1 cellular context compared by ENCODE assay signal in the genomic region with DNA sequence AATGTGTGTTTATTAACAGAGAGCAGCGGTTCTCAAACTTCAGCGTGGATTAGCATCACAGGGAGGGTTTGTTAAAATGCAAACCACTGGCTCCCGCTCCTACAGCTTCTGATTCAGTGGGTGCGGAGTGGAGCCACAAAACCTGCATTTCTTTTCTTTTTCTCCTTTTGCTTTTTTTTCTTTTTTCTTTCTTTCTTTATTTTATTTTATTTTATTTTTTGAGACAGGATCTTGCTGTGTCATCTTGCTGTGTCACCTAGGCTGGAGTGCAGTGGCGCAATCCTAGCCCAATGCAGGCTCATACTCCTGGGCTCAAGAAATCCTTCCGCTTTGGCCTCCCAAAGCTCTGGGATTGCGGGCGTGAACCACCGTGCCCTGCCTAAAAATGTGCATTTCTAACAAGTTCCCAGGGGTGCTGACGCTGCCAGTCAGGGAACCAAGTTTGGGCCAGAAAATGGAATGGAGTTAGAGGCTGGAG.
TF ChIP-seq lines count a peak whose summit lies in the region.

No MANE protein-coding gene starts in this region.

TF ChIP-seq in K562, 482 proteins besides CTCF, POLR2A, EP300 and RAD21 (continued from another document):
- TF ChIP-seq, protein P1, sequence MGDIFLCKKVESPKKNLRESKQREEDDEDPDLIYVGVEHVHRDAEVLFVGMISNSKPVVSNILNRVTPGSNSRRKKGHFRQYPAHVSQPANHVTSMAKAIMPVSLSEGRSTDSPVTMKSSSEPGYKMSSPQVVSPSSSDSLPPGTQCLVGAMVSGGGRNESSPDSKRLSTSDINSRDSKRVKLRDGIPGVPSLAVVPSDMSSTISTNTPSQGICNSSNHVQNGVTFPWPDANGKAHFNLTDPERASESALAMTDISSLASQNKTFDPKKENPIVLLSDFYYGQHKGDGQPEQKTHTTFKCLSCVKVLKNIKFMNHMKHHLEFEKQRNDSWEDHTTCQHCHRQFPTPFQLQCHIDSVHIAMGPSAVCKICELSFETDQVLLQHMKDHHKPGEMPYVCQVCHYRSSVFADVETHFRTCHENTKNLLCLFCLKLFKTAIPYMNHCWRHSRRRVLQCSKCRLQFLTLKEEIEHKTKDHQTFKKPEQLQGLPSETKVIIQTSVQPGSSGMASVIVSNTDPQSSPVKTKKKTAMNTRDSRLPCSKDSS (IDR thresholded peaks at IDR 0.05; ENCODE audit: low read depth, partially characterized antibody): no peak
- TF ChIP-seq STAT5B (CRISPR knock-in tag; IDR thresholded peaks at IDR 0.05) (no peak), ZNF445 (CRISPR knock-in tag; IDR thresholded peaks at IDR 0.05; ENCODE audit: low read depth) (no peak), SMAD4 (CRISPR knock-in tag; conservative IDR thresholded peaks at IDR 0.05) (peak; percentile 25; the same call in 1 of the 2 replicates), PRDM10 (IDR thresholded peaks at IDR 0.05; ENCODE audit: partially characterized antibody) (peak; percentile 83), GABPA (tag; conservative IDR thresholded peaks at IDR 0.05; ENCODE audit: low read depth) (0 out of 2 replicates have a peak, but pooled peaks have one; percentile 23), GABPB2 (CRISPR knock-in tag; conservative IDR thresholded peaks at IDR 0.05) (no peak), ADNP (tag; IDR thresholded peaks at IDR 0.05) (no peak), MAFK (IDR thresholded peaks at IDR 0.05; ENCODE audit: low read length) (peak; percentile 85), HDAC2 (IDR thresholded peaks at IDR 0.05) (peak; percentile 45; the same call in 1 of the 2 replicates), NFATC3 (IDR thresholded peaks at IDR 0.05) (no peak), C11orf30 (IDR thresholded peaks at IDR 0.05; ENCODE audit: low read depth) (peak; percentile 99), POLR2AphosphoS5 (IDR thresholded peaks at IDR 0.05; ENCODE audit: control insufficient read depth, insufficient read depth, low read depth, low read length) (no peak), BCL6 (CRISPR knock-in tag; IDR thresholded peaks at IDR 0.05) (no peak), ATF7 (IDR thresholded peaks at IDR 0.05) (peak; percentile 39; the same call in 1 of the 2 replicates), FOXJ3 (CRISPR knock-in tag; IDR thresholded peaks at IDR 0.05) (no peak), SNRNP70 (optimal IDR thresholded peaks at IDR 0.05; ENCODE audit: low read depth, low read length) (no peak), CREM (IDR thresholded peaks at IDR 0.05; ENCODE audit: low read depth) (0 out of 2 replicates have a peak, but pooled peaks have one; percentile 12), PRPF4 (IDR thresholded peaks at IDR 0.05; ENCODE audit: insufficient read depth, low read depth, low read length, poor library complexity, severe bottlenecking) (no peak), ZNF77 (CRISPR knock-in tag; IDR thresholded peaks at IDR 0.05) (no peak), STAT5A (IDR thresholded peaks at IDR 0.05; ENCODE audit: borderline replicate concordance, low read length) (no peak), SMARCE1 (IDR thresholded peaks at IDR 0.05) (peak; percentile 91), BRCA1 (IDR thresholded peaks at IDR 0.05) (no peak), BRCA1 (CRISPR knock-in tag; IDR thresholded peaks at IDR 0.05) (no peak), RHOXF2B (CRISPR knock-in tag; conservative IDR thresholded peaks at IDR 0.05) (no peak), NBN (IDR thresholded peaks at IDR 0.05; ENCODE audit: low read depth) (0 out of 2 replicates have a peak, but pooled peaks have one; percentile 44), NCOA1 (IDR thresholded peaks at IDR 0.05; ENCODE audit: low read depth) (peak; percentile 31; the same call in 1 of the 2 replicates), BACH1 (tag; IDR thresholded peaks at IDR 0.05) (peak; percentile 90), TEAD4 (IDR thresholded peaks at IDR 0.05; ENCODE audit: low read length) (peak; percentile 33; the same call in 1 of the 2 replicates), TEAD4 (CRISPR knock-in tag; IDR thresholded peaks at IDR 0.05; ENCODE audit: borderline replicate concordance) (no peak), SMARCA4 (IDR thresholded peaks at IDR 0.05) (peak; percentile 95), HNRNPK (IDR thresholded peaks at IDR 0.05; ENCODE audit: low read depth, low read length, poor library complexity, severe bottlenecking) (no peak), CEBPB (tag; IDR thresholded peaks at IDR 0.05) (peak; percentile 99), ZNF586 (CRISPR knock-in tag; conservative IDR thresholded peaks at IDR 0.05) (no peak), MECOM (CRISPR knock-in tag; IDR thresholded peaks at IDR 0.05) (no peak), JUND (IDR thresholded peaks at IDR 0.05; ENCODE audit: borderline replicate concordance, low read depth, low read length) (peak; percentile 67), JUND (tag; IDR thresholded peaks at IDR 0.05; ENCODE audit: borderline replicate concordance, low read depth, low read length) (no peak; the same call in 2 of the 3 replicates), UBTF (IDR thresholded peaks at IDR 0.05; ENCODE audit: borderline replicate concordance in 1 of 2, low read depth in 2 of 2, low read length in 2 of 2) (0 out of 4 replicates have a peak, but pooled peaks of 1 of the 2 experiments have one; percentile 42), ZNF717 (CRISPR knock-in tag; IDR thresholded peaks at IDR 0.05) (no peak), ZNF212 (CRISPR knock-in tag; IDR thresholded peaks at IDR 0.05) (no peak), MAFF (IDR thresholded peaks at IDR 0.05; ENCODE audit: low read length) (peak; percentile 83), NFE2 (IDR thresholded peaks at IDR 0.05; ENCODE audit: low read depth) (peak; percentile 96), LEF1 (IDR thresholded peaks at IDR 0.05) (peak; percentile 11; the same call in 1 of the 2 replicates), XRCC3 (IDR thresholded peaks at IDR 0.05) (no peak), EWSR1 (IDR thresholded peaks at IDR 0.05; ENCODE audit: borderline replicate concordance, low read depth, partially characterized antibody) (no peak), FOSL1 (tag; conservative IDR thresholded peaks at IDR 0.05) (peak; percentile 36; the same call in 1 of the 2 replicates), TSC22D4 (tag; IDR thresholded peaks at IDR 0.05) (no peak), MAX (CRISPR knock-in tag; IDR thresholded peaks at IDR 0.05) (no peak)
- TF ChIP-seq, protein P2, sequence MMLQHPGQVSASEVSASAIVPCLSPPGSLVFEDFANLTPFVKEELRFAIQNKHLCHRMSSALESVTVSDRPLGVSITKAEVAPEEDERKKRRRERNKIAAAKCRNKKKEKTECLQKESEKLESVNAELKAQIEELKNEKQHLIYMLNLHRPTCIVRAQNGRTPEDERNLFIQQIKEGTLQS (IDR thresholded peaks at IDR 0.05): peak; percentile 86
- TF ChIP-seq, protein P2 (CRISPR knock-in tag; conservative IDR thresholded peaks at IDR 0.05): no peak
- TF ChIP-seq, protein P3, sequence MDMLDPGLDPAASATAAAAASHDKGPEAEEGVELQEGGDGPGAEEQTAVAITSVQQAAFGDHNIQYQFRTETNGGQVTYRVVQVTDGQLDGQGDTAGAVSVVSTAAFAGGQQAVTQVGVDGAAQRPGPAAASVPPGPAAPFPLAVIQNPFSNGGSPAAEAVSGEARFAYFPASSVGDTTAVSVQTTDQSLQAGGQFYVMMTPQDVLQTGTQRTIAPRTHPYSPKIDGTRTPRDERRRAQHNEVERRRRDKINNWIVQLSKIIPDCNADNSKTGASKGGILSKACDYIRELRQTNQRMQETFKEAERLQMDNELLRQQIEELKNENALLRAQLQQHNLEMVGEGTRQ (CRISPR knock-in tag; IDR thresholded peaks at IDR 0.05): no peak
- TF ChIP-seq, protein P4, sequence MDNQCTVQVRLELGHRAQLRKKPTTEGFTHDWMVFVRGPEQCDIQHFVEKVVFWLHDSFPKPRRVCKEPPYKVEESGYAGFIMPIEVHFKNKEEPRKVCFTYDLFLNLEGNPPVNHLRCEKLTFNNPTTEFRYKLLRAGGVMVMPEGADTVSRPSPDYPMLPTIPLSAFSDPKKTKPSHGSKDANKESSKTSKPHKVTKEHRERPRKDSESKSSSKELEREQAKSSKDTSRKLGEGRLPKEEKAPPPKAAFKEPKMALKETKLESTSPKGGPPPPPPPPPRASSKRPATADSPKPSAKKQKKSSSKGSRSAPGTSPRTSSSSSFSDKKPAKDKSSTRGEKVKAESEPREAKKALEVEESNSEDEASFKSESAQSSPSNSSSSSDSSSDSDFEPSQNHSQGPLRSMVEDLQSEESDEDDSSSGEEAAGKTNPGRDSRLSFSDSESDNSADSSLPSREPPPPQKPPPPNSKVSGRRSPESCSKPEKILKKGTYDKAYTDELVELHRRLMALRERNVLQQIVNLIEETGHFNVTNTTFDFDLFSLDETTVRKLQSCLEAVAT (IDR thresholded peaks at IDR 0.05): peak; percentile 29 to 74; a peak in 1 of 4 replicates
- TF ChIP-seq, protein P5, sequence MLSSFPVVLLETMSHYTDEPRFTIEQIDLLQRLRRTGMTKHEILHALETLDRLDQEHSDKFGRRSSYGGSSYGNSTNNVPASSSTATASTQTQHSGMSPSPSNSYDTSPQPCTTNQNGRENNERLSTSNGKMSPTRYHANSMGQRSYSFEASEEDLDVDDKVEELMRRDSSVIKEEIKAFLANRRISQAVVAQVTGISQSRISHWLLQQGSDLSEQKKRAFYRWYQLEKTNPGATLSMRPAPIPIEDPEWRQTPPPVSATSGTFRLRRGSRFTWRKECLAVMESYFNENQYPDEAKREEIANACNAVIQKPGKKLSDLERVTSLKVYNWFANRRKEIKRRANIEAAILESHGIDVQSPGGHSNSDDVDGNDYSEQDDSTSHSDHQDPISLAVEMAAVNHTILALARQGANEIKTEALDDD (IDR thresholded peaks at IDR 0.05): no peak
- TF ChIP-seq, protein P6, sequence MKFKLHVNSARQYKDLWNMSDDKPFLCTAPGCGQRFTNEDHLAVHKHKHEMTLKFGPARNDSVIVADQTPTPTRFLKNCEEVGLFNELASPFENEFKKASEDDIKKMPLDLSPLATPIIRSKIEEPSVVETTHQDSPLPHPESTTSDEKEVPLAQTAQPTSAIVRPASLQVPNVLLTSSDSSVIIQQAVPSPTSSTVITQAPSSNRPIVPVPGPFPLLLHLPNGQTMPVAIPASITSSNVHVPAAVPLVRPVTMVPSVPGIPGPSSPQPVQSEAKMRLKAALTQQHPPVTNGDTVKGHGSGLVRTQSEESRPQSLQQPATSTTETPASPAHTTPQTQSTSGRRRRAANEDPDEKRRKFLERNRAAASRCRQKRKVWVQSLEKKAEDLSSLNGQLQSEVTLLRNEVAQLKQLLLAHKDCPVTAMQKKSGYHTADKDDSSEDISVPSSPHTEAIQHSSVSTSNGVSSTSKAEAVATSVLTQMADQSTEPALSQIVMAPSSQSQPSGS (CRISPR knock-in tag; IDR thresholded peaks at IDR 0.05): no peak
